Comparison of ENCODE assay signal across 8 cellular contexts in the genomic region with DNA sequence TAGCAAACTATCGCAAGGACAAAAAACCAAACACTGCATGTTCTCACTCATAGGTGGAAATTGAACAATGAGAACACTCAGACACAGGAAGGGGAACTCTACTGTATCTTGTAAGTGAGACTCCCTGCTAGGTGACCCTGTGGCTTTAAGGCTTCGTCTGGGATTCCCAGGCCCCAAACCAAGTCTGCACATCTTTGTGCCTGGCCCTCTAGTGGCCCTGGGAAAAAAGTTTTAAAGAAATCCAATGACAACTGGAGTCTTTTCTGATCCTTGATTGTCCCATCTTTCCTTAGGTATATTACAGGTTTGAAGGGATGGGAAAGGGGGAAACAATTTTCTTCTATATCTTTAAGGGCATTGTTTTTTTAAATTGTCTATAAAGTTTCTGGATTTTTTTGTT. TPM values are rescaled to one million over a fixed set of nuclear protein-coding genes. Genes with fewer than 3 reads are reported as not detected.
DNase-seq lines count a peak whose midpoint lies in the region; ATAC-seq, FAIRE-seq and TF ChIP-seq lines count a peak whose summit lies in the region.

No MANE protein-coding gene starts in this region.

- no peak overlapping the region for H3K4me3 ChIP-seq in right atrium auricular region

- H3K27ac ChIP-seq in right atrium auricular region, result no peak overlapping the region

- peak; percentile 65 for TF ChIP-seq CTCF in GM12873 (IDR thresholded peaks at IDR 0.05; ENCODE audit: insufficient read depth, low read depth, low read length, missing control alignments)
- TF ChIP-seq CTCF in right atrium auricular region (IDR thresholded peaks at IDR 0.05), result peak; percentile 13 to 54

- H3K4me1 ChIP-seq in right atrium auricular region, result no peaks in the 10 kb centered on the region

- peak; percentile 40 for DNase-seq in RPMI7951 (ENCODE audit: low read depth)
- DNase-seq in right atrium auricular region (ENCODE audit: low spot score), result no peak
- no peak for DNase-seq in retina

- no peaks in the 10 kb centered on the region for H3K27me3 ChIP-seq in right atrium auricular region

- no peak for ATAC-seq in GM19023 (IDR thresholded peaks at IDR 0.05; ENCODE audit: unreplicated experiment)
- ATAC-seq in HG03196 (IDR thresholded peaks at IDR 0.05; ENCODE audit: unreplicated experiment), result no peak
- ATAC-seq in HG03378 (IDR thresholded peaks at IDR 0.05; ENCODE audit: unreplicated experiment), result no peak

- H3K36me3 ChIP-seq in right atrium auricular region, result no peaks in the 10 kb centered on the region

- FAIRE-seq in A204.1 (lab: Jason Lieb, UNC), result peak; percentile 61

- H3K9me3 ChIP-seq in right atrium auricular region, result no peaks in the 10 kb centered on the region

RNA-seq across cellular contexts. Expression of a gene that starts 10.6 kb away (rescaled TPM):
- total RNA-seq in RPMI7951 (2014; rRNA removed; shearing (Covaris generic)), result not detected in 2 replicates
- total RNA-seq in right atrium auricular region, result under 1 TPM; 0.67 to 0.83 TPM

RNA-seq across cellular contexts. Expression of a gene that starts 32.1 kb away (rescaled TPM):
- total RNA-seq in RPMI7951 (2014; rRNA removed; shearing (Covaris generic)), result not detected in 2 replicates
- not detected for total RNA-seq in right atrium auricular region

RNA-seq across cellular contexts. Expression of a gene that starts 59.7 kb away (rescaled TPM):
- total RNA-seq in RPMI7951 (2014; rRNA removed; shearing (Covaris generic)), result not detected in 2 replicates
- total RNA-seq in right atrium auricular region, result not detected
